1 cellular context compared by ENCODE assay signal in genomic region chr11:72821920-72822799, GRCh38.
A peak's percentile ranks its signal among the peaks of the same experiment; 100 is the strongest.
TF ChIP-seq lines count a peak whose summit lies in the region.

No MANE protein-coding gene starts in this region.

TF ChIP-seq in K562, 482 proteins besides CTCF, POLR2A, EP300 and RAD21 (continued from another document and continues in another):
- TF ChIP-seq, protein P1, sequence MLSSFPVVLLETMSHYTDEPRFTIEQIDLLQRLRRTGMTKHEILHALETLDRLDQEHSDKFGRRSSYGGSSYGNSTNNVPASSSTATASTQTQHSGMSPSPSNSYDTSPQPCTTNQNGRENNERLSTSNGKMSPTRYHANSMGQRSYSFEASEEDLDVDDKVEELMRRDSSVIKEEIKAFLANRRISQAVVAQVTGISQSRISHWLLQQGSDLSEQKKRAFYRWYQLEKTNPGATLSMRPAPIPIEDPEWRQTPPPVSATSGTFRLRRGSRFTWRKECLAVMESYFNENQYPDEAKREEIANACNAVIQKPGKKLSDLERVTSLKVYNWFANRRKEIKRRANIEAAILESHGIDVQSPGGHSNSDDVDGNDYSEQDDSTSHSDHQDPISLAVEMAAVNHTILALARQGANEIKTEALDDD (IDR thresholded peaks at IDR 0.05) = no peak
- TF ChIP-seq MCM2 (IDR thresholded peaks at IDR 0.05; ENCODE audit: low read depth) (no peak), ZNF3 (CRISPR knock-in tag; IDR thresholded peaks at IDR 0.05) (no peak), HNRNPK (IDR thresholded peaks at IDR 0.05; ENCODE audit: low read depth, low read length, poor library complexity, severe bottlenecking) (peak; percentile 96), ILF3 (IDR thresholded peaks at IDR 0.05; ENCODE audit: borderline replicate concordance) (no peak), KDM1A (IDR thresholded peaks at IDR 0.05) (no peak), L3MBTL2 (IDR thresholded peaks at IDR 0.05) (peak; percentile 84), CBFA2T3 (IDR thresholded peaks at IDR 0.05) (no peak), CEBPG (CRISPR knock-in tag; IDR thresholded peaks at IDR 0.05) (no peak), CEBPG (tag; conservative IDR thresholded peaks at IDR 0.05 in 1 of 2, IDR thresholded peaks at IDR 0.05 in 1 of 2) (no peak), ZNF699 (CRISPR knock-in tag; IDR thresholded peaks at IDR 0.05; ENCODE audit: insufficient replicate concordance) (no peak), TCF3 (CRISPR knock-in tag; IDR thresholded peaks at IDR 0.05) (peak; percentile 5; the same call in 1 of the 2 replicates), MLLT1 (IDR thresholded peaks at IDR 0.05) (no peak), STAG1 (CRISPR knock-in tag; IDR thresholded peaks at IDR 0.05; ENCODE audit: borderline replicate concordance) (no peak), SNRNP70 (optimal IDR thresholded peaks at IDR 0.05; ENCODE audit: low read depth, low read length) (no peak), ZNF12 (CRISPR knock-in tag; IDR thresholded peaks at IDR 0.05) (no peak), MYNN (IDR thresholded peaks at IDR 0.05) (peak; percentile 6; the same call in 1 of the 2 replicates), MYNN (CRISPR knock-in tag; IDR thresholded peaks at IDR 0.05) (no peak), NR2C1 (IDR thresholded peaks at IDR 0.05) (no peak), NR2C1 (tag; IDR thresholded peaks at IDR 0.05) (no peak), KAT2B (IDR thresholded peaks at IDR 0.05; ENCODE audit: low read depth, low read length) (no peak), KDM2B (CRISPR knock-in tag; IDR thresholded peaks at IDR 0.05) (no peak), RFX5 (IDR thresholded peaks at IDR 0.05; ENCODE audit: low read depth, low read length) (no peak), TAF15 (IDR thresholded peaks at IDR 0.05; ENCODE audit: low read depth, low read length) (peak; percentile 96; the same call in 1 of the 2 replicates), HCFC1 (IDR thresholded peaks at IDR 0.05; ENCODE audit: low read depth, low read length) (0 out of 2 replicates have a peak, but pooled peaks have one; percentile 26), FOXJ3 (CRISPR knock-in tag; IDR thresholded peaks at IDR 0.05) (no peak), ZNF830 (CRISPR knock-in tag; IDR thresholded peaks at IDR 0.05) (no peak), POLR2B (IDR thresholded peaks at IDR 0.05; ENCODE audit: low read depth, partially characterized antibody) (peak; percentile 29), CBFB (CRISPR knock-in tag; IDR thresholded peaks at IDR 0.05) (peak; percentile 68; the same call in 1 of the 2 replicates), EWSR1 (IDR thresholded peaks at IDR 0.05; ENCODE audit: borderline replicate concordance, low read depth, partially characterized antibody) (no peak), DPF2 (IDR thresholded peaks at IDR 0.05) (no peak; the same call in 1 of the 2 replicates), IRF9 (tag; IDR thresholded peaks at IDR 0.05) (no peak), HDAC3 (IDR thresholded peaks at IDR 0.05; ENCODE audit: borderline replicate concordance, partially characterized antibody) (peak; percentile 100), ZBED1 (IDR thresholded peaks at IDR 0.05) (no peak), CHD2 (IDR thresholded peaks at IDR 0.05; ENCODE audit: low read depth, low read length) (no peak), MAFK (IDR thresholded peaks at IDR 0.05; ENCODE audit: low read length) (no peak), NFYB (IDR thresholded peaks at IDR 0.05; ENCODE audit: extremely low read depth, insufficient read length) (no peak), THAP12 (CRISPR knock-in tag; IDR thresholded peaks at IDR 0.05) (peak; percentile 57; the same call in 1 of the 2 replicates), ZNF121 (CRISPR knock-in tag; conservative IDR thresholded peaks at IDR 0.05) (no peak), GATAD2B (IDR thresholded peaks at IDR 0.05; ENCODE audit: borderline replicate concordance) (no peak), ZBTB5 (IDR thresholded peaks at IDR 0.05) (no peak), CXXC5 (CRISPR knock-in tag; IDR thresholded peaks at IDR 0.05) (peak; percentile 74), POLR2G (IDR thresholded peaks at IDR 0.05; ENCODE audit: low read depth, low read length) (peak; percentile 87)
- TF ChIP-seq, protein P2, sequence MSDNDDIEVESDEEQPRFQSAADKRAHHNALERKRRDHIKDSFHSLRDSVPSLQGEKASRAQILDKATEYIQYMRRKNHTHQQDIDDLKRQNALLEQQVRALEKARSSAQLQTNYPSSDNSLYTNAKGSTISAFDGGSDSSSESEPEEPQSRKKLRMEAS (CRISPR knock-in tag; IDR thresholded peaks at IDR 0.05) = peak; percentile 78
- TF ChIP-seq, protein P3, sequence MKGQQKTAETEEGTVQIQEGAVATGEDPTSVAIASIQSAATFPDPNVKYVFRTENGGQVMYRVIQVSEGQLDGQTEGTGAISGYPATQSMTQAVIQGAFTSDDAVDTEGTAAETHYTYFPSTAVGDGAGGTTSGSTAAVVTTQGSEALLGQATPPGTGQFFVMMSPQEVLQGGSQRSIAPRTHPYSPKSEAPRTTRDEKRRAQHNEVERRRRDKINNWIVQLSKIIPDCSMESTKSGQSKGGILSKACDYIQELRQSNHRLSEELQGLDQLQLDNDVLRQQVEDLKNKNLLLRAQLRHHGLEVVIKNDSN (CRISPR knock-in tag; IDR thresholded peaks at IDR 0.05) = 0 out of 2 replicates have a peak, but pooled peaks have one; percentile 6
- TF ChIP-seq, protein P4, sequence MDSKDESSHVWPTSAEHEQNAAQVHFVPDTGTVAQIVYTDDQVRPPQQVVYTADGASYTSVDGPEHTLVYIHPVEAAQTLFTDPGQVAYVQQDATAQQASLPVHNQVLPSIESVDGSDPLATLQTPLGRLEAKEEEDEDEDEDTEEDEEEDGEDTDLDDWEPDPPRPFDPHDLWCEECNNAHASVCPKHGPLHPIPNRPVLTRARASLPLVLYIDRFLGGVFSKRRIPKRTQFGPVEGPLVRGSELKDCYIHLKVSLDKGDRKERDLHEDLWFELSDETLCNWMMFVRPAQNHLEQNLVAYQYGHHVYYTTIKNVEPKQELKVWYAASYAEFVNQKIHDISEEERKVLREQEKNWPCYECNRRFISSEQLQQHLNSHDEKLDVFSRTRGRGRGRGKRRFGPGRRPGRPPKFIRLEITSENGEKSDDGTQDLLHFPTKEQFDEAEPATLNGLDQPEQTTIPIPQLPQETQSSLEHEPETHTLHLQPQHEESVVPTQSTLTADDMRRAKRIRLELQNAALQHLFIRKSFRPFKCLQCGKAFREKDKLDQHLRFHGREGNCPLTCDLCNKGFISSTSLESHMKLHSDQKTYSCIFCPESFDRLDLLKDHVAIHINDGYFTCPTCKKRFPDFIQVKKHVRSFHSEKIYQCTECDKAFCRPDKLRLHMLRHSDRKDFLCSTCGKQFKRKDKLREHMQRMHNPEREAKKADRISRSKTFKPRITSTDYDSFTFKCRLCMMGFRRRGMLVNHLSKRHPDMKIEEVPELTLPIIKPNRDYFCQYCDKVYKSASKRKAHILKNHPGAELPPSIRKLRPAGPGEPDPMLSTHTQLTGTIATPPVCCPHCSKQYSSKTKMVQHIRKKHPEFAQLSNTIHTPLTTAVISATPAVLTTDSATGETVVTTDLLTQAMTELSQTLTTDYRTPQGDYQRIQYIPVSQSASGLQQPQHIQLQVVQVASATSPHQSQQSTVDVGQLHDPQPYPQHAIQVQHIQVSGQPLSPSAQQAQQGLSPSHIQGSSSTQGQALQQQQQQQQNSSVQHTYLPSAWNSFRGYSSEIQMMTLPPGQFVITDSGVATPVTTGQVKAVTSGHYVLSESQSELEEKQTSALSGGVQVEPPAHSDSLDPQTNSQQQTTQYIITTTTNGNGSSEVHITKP (IDR thresholded peaks at IDR 0.05; ENCODE audit: partially characterized antibody) = peak; percentile 67
- TF ChIP-seq, protein P5, sequence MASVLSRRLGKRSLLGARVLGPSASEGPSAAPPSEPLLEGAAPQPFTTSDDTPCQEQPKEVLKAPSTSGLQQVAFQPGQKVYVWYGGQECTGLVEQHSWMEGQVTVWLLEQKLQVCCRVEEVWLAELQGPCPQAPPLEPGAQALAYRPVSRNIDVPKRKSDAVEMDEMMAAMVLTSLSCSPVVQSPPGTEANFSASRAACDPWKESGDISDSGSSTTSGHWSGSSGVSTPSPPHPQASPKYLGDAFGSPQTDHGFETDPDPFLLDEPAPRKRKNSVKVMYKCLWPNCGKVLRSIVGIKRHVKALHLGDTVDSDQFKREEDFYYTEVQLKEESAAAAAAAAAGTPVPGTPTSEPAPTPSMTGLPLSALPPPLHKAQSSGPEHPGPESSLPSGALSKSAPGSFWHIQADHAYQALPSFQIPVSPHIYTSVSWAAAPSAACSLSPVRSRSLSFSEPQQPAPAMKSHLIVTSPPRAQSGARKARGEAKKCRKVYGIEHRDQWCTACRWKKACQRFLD (CRISPR knock-in tag; IDR thresholded peaks at IDR 0.05) = peak; percentile 43; the same call in 1 of the 2 replicates
- TF ChIP-seq, protein P6, sequence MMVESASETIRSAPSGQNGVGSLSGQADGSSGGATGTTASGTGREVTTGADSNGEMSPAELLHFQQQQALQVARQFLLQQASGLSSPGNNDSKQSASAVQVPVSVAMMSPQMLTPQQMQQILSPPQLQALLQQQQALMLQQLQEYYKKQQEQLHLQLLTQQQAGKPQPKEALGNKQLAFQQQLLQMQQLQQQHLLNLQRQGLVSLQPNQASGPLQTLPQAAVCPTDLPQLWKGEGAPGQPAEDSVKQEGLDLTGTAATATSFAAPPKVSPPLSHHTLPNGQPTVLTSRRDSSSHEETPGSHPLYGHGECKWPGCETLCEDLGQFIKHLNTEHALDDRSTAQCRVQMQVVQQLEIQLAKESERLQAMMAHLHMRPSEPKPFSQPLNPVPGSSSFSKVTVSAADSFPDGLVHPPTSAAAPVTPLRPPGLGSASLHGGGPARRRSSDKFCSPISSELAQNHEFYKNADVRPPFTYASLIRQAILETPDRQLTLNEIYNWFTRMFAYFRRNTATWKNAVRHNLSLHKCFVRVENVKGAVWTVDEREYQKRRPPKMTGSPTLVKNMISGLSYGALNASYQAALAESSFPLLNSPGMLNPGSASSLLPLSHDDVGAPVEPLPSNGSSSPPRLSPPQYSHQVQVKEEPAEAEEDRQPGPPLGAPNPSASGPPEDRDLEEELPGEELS (CRISPR knock-in tag; IDR thresholded peaks at IDR 0.05; ENCODE audit: borderline replicate concordance) = no peak
- TF ChIP-seq, protein P7, sequence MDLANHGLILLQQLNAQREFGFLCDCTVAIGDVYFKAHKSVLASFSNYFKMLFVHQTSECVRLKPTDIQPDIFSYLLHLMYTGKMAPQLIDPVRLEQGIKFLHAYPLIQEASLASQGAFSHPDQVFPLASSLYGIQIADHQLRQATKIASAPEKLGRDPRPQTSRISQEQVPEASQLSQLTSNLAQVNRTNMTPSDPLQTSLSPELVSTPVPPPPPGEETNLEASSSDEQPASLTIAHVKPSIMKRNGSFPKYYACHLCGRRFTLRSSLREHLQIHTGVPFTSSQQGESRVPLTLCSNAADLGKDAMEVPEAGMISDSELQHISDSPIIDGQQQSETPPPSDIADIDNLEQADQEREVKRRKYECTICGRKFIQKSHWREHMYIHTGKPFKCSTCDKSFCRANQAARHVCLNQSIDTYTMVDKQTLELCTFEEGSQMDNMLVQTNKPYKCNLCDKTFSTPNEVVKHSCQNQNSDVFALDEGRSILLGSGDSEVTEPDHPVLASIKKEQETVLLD (IDR thresholded peaks at IDR 0.05) = no peak
